8 cellular contexts compared by ENCODE assay signal in the genomic region with DNA sequence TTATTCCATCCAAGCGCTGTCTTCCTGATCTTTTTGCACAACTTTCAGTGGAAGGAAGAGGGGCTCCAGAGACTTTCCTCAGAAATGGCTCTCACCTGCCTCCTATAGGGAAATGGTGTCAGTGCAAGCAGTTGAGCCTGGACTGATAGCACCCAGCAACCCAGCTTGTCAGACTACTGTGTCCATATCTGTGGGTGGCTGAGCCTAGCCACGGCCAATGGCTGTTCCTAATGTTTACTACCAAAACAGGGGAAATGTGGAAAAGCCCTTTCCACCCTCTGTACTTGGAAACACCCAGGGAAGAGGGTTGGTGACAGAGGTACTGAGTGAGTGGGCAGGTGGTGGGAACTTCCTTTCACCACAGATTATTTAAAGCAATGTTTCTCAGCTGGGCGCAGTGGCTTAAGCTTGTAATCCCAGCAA.
DNase-seq lines count a peak whose midpoint lies in the region; TF ChIP-seq lines count a peak whose summit lies in the region.
"Had no signal": no experiment of that assay in that cellular context is flagged by ENCODE, and none has a peak within 500 bp of the region (broad histone marks: within the 10 kb centered on the region; RNA-seq: fewer than 3 reads in every experiment).

No MANE protein-coding gene starts in this region.

- H3K9me3 ChIP-seq in tibial artery, result no peaks in the 10 kb centered on the region

- peak; percentile 82 for TF ChIP-seq CTCF in HFF-Myc (IDR thresholded peaks at IDR 0.05; ENCODE audit: low read depth, low read length, missing control alignments)
- TF ChIP-seq CTCF in brain microvascular endothelial cell (IDR thresholded peaks at IDR 0.05; ENCODE audit: low read depth, low read length, missing control alignments), result peak; percentile 90
- peak; percentile 61 to 69 for TF ChIP-seq CTCF in tibial artery (IDR thresholded peaks at IDR 0.05)

- DNase-seq in DMS79 (lab: John Stamatoyannopoulos, UW) (peak; percentile 18), HFF-Myc (ENCODE audit: extremely low read depth, low read depth) (peak; percentile 42), NOMO-1 (lab: John Stamatoyannopoulos, UW; ENCODE audit: unreplicated experiment in 2 of 2) (peak; percentile 6 to 22), brain microvascular endothelial cell (peak; percentile 55), kidney glomerular epithelial cell (lab: John Stamatoyannopoulos, UW) (peak; percentile 63), tibial artery (no peak), OCI-M2 (lab: John Stamatoyannopoulos, UW; ENCODE audit: unreplicated experiment) (no peak)

- H3K4me1 ChIP-seq in tibial artery, result peaks cover 0 to 2% (median 1%) of the 10 kb centered on the region in 4 donors

- H3K27me3 ChIP-seq in brain microvascular endothelial cell (replicated peaks) (no peaks in the 10 kb centered on the region), tibial artery (peaks cover 0 to 15% of the 10 kb centered on the region in 2 donors)

- H3K4me3 ChIP-seq in HFF-Myc (replicated peaks; ENCODE audit: low read depth, low read length) (no peak overlapping the region), brain microvascular endothelial cell (ENCODE audit: low read depth, low read length) (no peak overlapping the region), tibial artery (no peak overlapping the region)
- H3K4me3 ChIP-seq: skin epidermis had no signal

- in situ Hi-C loops in brain microvascular endothelial cell (cut with HindIII; ENCODE audit: low pct_ligation_motif_present, low sequenced_read_pairs), result no loop called here

- H3K27ac ChIP-seq in brain microvascular endothelial cell (no peak overlapping the region), tibial artery (no peak overlapping the region)
- H3K27ac ChIP-seq: skin epidermis had no signal

- intact Hi-C loops in tibial artery (cut with DNase I; ENCODE audit: low total_unique reads), result loop anchor here (5.0 kb wide), 1 partner anchor 124 kb away; no protein-coding TSS in a partner anchor

- H3K36me3 ChIP-seq in brain microvascular endothelial cell (replicated peaks) (no peaks in the 10 kb centered on the region), tibial artery (no peaks in the 10 kb centered on the region)

Comparison
In these comparisons a context has a peak if more than half of its experiments do, and no peak if none do; other contexts are left out.
1. DNase-seq: peak in DMS79 (single experiment), HFF-Myc (single experiment), NOMO-1 (2 of 2), brain microvascular endothelial cell (single experiment) and kidney glomerular epithelial cell (single experiment); none in tibial artery (0 of 2) and OCI-M2 (single experiment).
2. Peak in every context shown above with its lines, with median percentiles within 50 percentile points of each other: CTCF ChIP-seq.